Comparison of ENCODE assay signal across 8 cellular contexts in genomic region chr16:88634141-88634993, GRCh38. TPM values are rescaled to one million over a fixed set of nuclear protein-coding genes. Genes with fewer than 3 reads are reported as not detected.
DNase-seq lines count a peak whose midpoint lies in the region; ATAC-seq and TF ChIP-seq lines count a peak whose summit lies in the region.

No MANE protein-coding gene starts in this region.

- no peak for TF ChIP-seq CTCF in AG10803 (conservative IDR thresholded peaks at IDR 0.05; ENCODE audit: low read length)
- no peak for TF ChIP-seq CTCF in fibroblast of villous mesenchyme (IDR thresholded peaks at IDR 0.05; ENCODE audit: insufficient read depth, low read depth, low read length)

- H3K9ac ChIP-seq in HUES48 (ENCODE audit: low read depth, low read length) (no peak overlapping the region; the same call in 1 of the 2 replicates), rectal smooth muscle tissue (ENCODE audit: low read length) (no peak overlapping the region)

- ATAC-seq in GM19438 (IDR thresholded peaks at IDR 0.05; ENCODE audit: low read depth, unreplicated experiment), result peak; percentile 53

- H3K27me3 ChIP-seq in HUES48 (ENCODE audit: control insufficient read depth, insufficient read depth, low read length), result peaks cover 10% of the 10 kb centered on the region; the same call in 1 of the 2 replicates
- H3K27me3 ChIP-seq in rectal smooth muscle tissue (ENCODE audit: control insufficient read depth, insufficient read depth, low read length), result peaks cover 28% of the 10 kb centered on the region

- DNase-seq in AG10803 (ENCODE audit: low read depth), result peak; percentile 43
- peak; percentile 71 to 73 for DNase-seq in activated T-cell treated with anti-CD3 and anti-CD28 coated beads, Interleukin-2, amount 50 U/mL, for 48 hours
- peak; percentile 65 for DNase-seq in fibroblast of villous mesenchyme (ENCODE audit: low read depth)
- no peak for DNase-seq in NCI-H146 (lab: John Stamatoyannopoulos, UW)
- DNase-seq in NCI-H2107 (lab: John Stamatoyannopoulos, UW), result no peak

- peak overlapping the region; percentile 43 for H3K4me3 ChIP-seq in AG10803 (ENCODE audit: low read length)
- H3K4me3 ChIP-seq in HUES48 (ENCODE audit: low read depth, low read length), result peak overlapping the region; percentile 74
- peak overlapping the region; percentile 58 for H3K4me3 ChIP-seq in fibroblast of villous mesenchyme (ENCODE audit: low read depth, low read length)
- H3K4me3 ChIP-seq in rectal smooth muscle tissue (ENCODE audit: low read length), result peak overlapping the region; percentile 48

- H3K27ac ChIP-seq in HUES48 (ENCODE audit: low read depth, low read length) (peak overlapping the region; percentile 36), rectal smooth muscle tissue (ENCODE audit: low read depth, low read length) (no peak overlapping the region)

- H3K36me3 ChIP-seq in HUES48 (ENCODE audit: control insufficient read depth, insufficient read depth, low read length), result peaks cover 30% of the 10 kb centered on the region
- peaks cover 7% of the 10 kb centered on the region for H3K36me3 ChIP-seq in rectal smooth muscle tissue (ENCODE audit: control insufficient read depth, insufficient read depth, low read length)

- H3K4me1 ChIP-seq in HUES48 (ENCODE audit: control insufficient read depth, insufficient read depth, low read length) (peaks cover 18% of the 10 kb centered on the region), rectal smooth muscle tissue (ENCODE audit: control insufficient read depth, insufficient read depth, low read length) (no peaks in the 10 kb centered on the region)

- H3K9me3 ChIP-seq in HUES48 (ENCODE audit: control insufficient read depth, insufficient read depth, low read length), result no peaks in the 10 kb centered on the region

RNA-seq across cellular contexts. Expression of gene IL17C, which starts 4.0 kb away (rescaled TPM):
- total RNA-seq in fibroblast of villous mesenchyme, result not detected in 2 replicates

RNA-seq across cellular contexts. Expression of gene CYBA, which starts 16.5 kb away (rescaled TPM):
- total RNA-seq in fibroblast of villous mesenchyme, result 152 and 167 TPM in 2 replicates

RNA-seq across cellular contexts. Expression of gene MVD, which starts 28.5 kb away (rescaled TPM):
- 111 and 124 TPM in 2 replicates for total RNA-seq in fibroblast of villous mesenchyme

RNA-seq across cellular contexts. Expression of gene SNAI3, which starts 51.9 kb away (rescaled TPM):
- total RNA-seq in fibroblast of villous mesenchyme, result not detected in 2 replicates

Comparison
In these comparisons a context has a peak if more than half of its experiments do, and no peak if none do; other contexts are left out.
1. DNase-seq: peak in AG10803 (single experiment), activated T-cell treated with anti-CD3 and anti-CD28 coated beads, Interleukin-2, amount 50 U/mL, for 48 hours (2 of 2) and fibroblast of villous mesenchyme (single experiment); none in NCI-H146 (single experiment) and NCI-H2107 (single experiment).
2. Peak in every context shown above with its lines, with median percentiles within 50 percentile points of each other: H3K4me3 ChIP-seq.